ENCODE assay signal across 1 cellular context in genomic region chr19:4930664-4931063, GRCh38.
TF ChIP-seq lines count a peak whose summit lies in the region.

No MANE protein-coding gene starts in this region.

TF ChIP-seq in SK-N-SH treated with all-trans-retinoic acid at 6 μM for 48 hours, 23 proteins besides CTCF, POLR2A, EP300 and RAD21 (continued from another document):
- TF ChIP-seq GLIS3 (CRISPR knock-in tag; IDR thresholded peaks at IDR 0.05) (no peak), ZNF565 (CRISPR knock-in tag; conservative IDR thresholded peaks at IDR 0.05; ENCODE audit: low read depth) (no peak), CSDC2 (CRISPR knock-in tag; IDR thresholded peaks at IDR 0.05) (no peak), ZNF70 (CRISPR knock-in tag; IDR thresholded peaks at IDR 0.05) (no peak), TSHZ2 (CRISPR knock-in tag; IDR thresholded peaks at IDR 0.05) (no peak), ZC3H10 (CRISPR knock-in tag; IDR thresholded peaks at IDR 0.05) (no peak), RARB (CRISPR knock-in tag; IDR thresholded peaks at IDR 0.05) (no peak)
